13 cellular contexts compared by ENCODE assay signal in the genomic region with DNA sequence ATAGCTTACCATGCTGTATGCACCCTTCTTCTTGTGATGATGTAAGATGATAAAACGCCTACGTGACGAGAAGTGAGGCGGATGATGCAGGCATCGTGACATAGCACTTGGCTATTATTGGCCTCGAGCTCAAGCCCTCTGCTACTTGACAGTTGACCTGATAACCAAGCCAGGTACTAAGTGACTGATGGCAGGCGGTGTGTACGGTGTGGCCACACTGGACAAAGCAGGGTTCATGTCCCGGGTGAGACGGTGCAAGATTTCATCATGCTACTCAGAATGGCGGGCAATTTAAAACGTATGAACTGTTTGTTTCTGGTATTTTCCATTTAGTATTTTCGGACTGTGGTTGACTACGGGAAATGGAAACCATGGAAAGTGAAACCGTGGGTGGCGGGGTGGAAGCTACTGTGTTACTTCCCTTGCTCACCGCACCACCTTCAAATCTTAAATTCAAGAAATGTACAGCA. TPM values are rescaled to one million over a fixed set of nuclear protein-coding genes. Genes with fewer than 3 reads are reported as not detected.
DNase-seq lines count a peak whose midpoint lies in the region.
"Had no signal": no experiment of that assay in that cellular context is flagged by ENCODE, and none has a peak within 500 bp of the region (broad histone marks: within the 10 kb centered on the region; RNA-seq: fewer than 3 reads in every experiment).

No MANE protein-coding gene starts in this region.

- peak overlapping the region; percentile 38 for H3K27ac Mint-ChIP-seq in activated naive CD4-positive, alpha-beta T cell treated with anti-CD3 and anti-CD28 coated beads, Interleukin-2, amount 50 U/mL, for 24 hours

- peaks cover 2% of the 10 kb centered on the region for H3K27me3 Mint-ChIP-seq in activated naive CD4-positive, alpha-beta T cell treated with anti-CD3 and anti-CD28 coated beads, Interleukin-2, amount 50 U/mL, for 24 hours

- H3K9me2 ChIP-seq in GM23248 (ENCODE audit: insufficient read depth): no peaks in the 10 kb centered on the region

- peaks cover 8% of the 10 kb centered on the region for H3K4me1 Mint-ChIP-seq in activated naive CD4-positive, alpha-beta T cell treated with anti-CD3 and anti-CD28 coated beads, Interleukin-2, amount 50 U/mL, for 24 hours

- H3K9me3 ChIP-seq in GM23248 (ENCODE audit: low read depth): no peaks in the 10 kb centered on the region
- H3K9me3 ChIP-seq: A549, gastrocnemius medialis, Peyer's patch had no signal

- WGBS in GM23248 (ENCODE audit: low coverage in 1 of 2, low lambda C conversion rate in 2 of 2, missing lambda C conversion rate in 2 of 2), 2 experiments: 97% methylated on average over 17 of the region's 17 CpGs

- H3K9ac ChIP-seq in GM23248: no peak overlapping the region

- H3K4me2 ChIP-seq in GM23248 (ENCODE audit: unreplicated experiment): no peak overlapping the region
- H3K4me2 ChIP-seq: A549 had no signal

- no peaks in the 10 kb centered on the region for H3K36me3 ChIP-seq in GM23248 (ENCODE audit: low read depth)
- H3K36me3 ChIP-seq: gastrocnemius medialis, Peyer's patch had no signal

- in situ Hi-C loops in GM23248 (cut with MboI): no loop called here

- no peaks in the 10 kb centered on the region for H3K36me3 Mint-ChIP-seq in activated naive CD4-positive, alpha-beta T cell treated with anti-CD3 and anti-CD28 coated beads, Interleukin-2, amount 50 U/mL, for 24 hours

- peak overlapping the region; percentile 55 for H3K4me3 Mint-ChIP-seq in activated naive CD4-positive, alpha-beta T cell treated with anti-CD3 and anti-CD28 coated beads, Interleukin-2, amount 50 U/mL, for 24 hours

- DNase-seq in activated T-cell treated with anti-CD3 and anti-CD28 coated beads for 48 hours (ENCODE audit: low read depth): peak; percentile 11
- no peak for DNase-seq in activated T-cell treated with anti-CD3 and anti-CD28 coated beads for 4 hours
- DNase-seq in NOMO-1 (lab: John Stamatoyannopoulos, UW; ENCODE audit: unreplicated experiment in 2 of 2): peak; percentile 59 to 78
- peak; percentile 17 for DNase-seq in stimulated activated CD8-positive, alpha-beta memory T cell treated with anti-CD3 and anti-CD28 coated beads, Interleukin-4, amount 100 ng/mL, for 24 hours (ENCODE audit: low read depth)
- no peak for DNase-seq in inferior parietal cortex (ENCODE audit: extremely low spot score)
- DNase-seq in NCI-H2029 treated with DMSO at 0.1 percent for 48 hours (lab: John Stamatoyannopoulos, UW): no peak
- no peak for DNase-seq in GM23248
- DNase-seq: gastrocnemius medialis, GF-D8, mammary epithelial cell, Peyer's patch had no signal

- H3K79me2 ChIP-seq in GM23248 (ENCODE audit: insufficient read depth): no peaks in the 10 kb centered on the region

- H3K27ac ChIP-seq in GM23248: no peak overlapping the region
- H3K27ac ChIP-seq: A549, gastrocnemius medialis, Peyer's patch had no signal

- 0 out of 2 replicates have a peak, but pooled peaks cover 15% of the 10 kb centered on the region for H3F3A ChIP-seq in GM23248 (ENCODE audit: insufficient read depth)

- no peak overlapping the region for H3K4me3 ChIP-seq in GM23248
- H3K4me3 ChIP-seq: A549, gastrocnemius medialis had no signal

- H3K4me1 ChIP-seq in GM23248 (ENCODE audit: insufficient read depth): peaks cover 26% of the 10 kb centered on the region
- H3K4me1 ChIP-seq: A549, gastrocnemius medialis, Peyer's patch had no signal

- no peak overlapping the region for H2AFZ ChIP-seq in GM23248

- H3K27me3 ChIP-seq in GM23248 (replicated peaks; ENCODE audit: insufficient read depth): no peaks in the 10 kb centered on the region
- H3K27me3 ChIP-seq: gastrocnemius medialis, Peyer's patch had no signal

- no peaks in the 10 kb centered on the region for H3K9me3 Mint-ChIP-seq in activated naive CD4-positive, alpha-beta T cell treated with anti-CD3 and anti-CD28 coated beads, Interleukin-2, amount 50 U/mL, for 24 hours

- H4K20me1 ChIP-seq in GM23248 (ENCODE audit: insufficient read depth): no peaks in the 10 kb centered on the region

RNA-seq across cellular contexts. Expression of a gene that starts 57.7 kb away (rescaled TPM):
- 7.8 and 12.0 TPM in 2 replicates for total RNA-seq in GM23248 (2014; rRNA removed; shearing (Covaris generic))
- 3.4 and 3.5 TPM in 2 replicates for polyA plus RNA-seq in GM23248 (2016; fragmentation: Nextera tagmentation; extraction: Ambion mirVana)

Comparison
In these comparisons a context has a peak if more than half of its experiments do, and no peak if none do; other contexts are left out.
1. DNase-seq: peak in activated T-cell treated with anti-CD3 and anti-CD28 coated beads for 48 hours (single experiment), NOMO-1 (2 of 2) and stimulated activated CD8-positive, alpha-beta memory T cell treated with anti-CD3 and anti-CD28 coated beads, Interleukin-4, amount 100 ng/mL, for 24 hours (single experiment); none in activated T-cell treated with anti-CD3 and anti-CD28 coated beads for 4 hours (single experiment), inferior parietal cortex (single experiment), NCI-H2029 treated with DMSO at 0.1 percent for 48 hours (single experiment) and GM23248 (single experiment).